Comparison of ENCODE assay signal across 13 cellular contexts in genomic region chr15:28396022-28396421, GRCh38. TPM values are rescaled to one million over a fixed set of nuclear protein-coding genes. Genes with fewer than 3 reads are reported as not detected.
"Had no signal": no experiment of that assay in that cellular context is flagged by ENCODE, and none has a peak within 500 bp of the region (broad histone marks: within the 10 kb centered on the region; RNA-seq: fewer than 3 reads in every experiment).

No MANE protein-coding gene starts in this region.

RNA-seq across cellular contexts. Expression of gene GOLGA8F, which starts 17.6 kb away (rescaled TPM):
- total RNA-seq: activated B cell treated with CpG ODN at 0.5 μM for 24 hours; activated CD4-positive, alpha-beta memory T cell treated with anti-CD3 and anti-CD28 coated beads for 36 hours; activated CD4-positive, alpha-beta memory T cell treated with anti-CD3 and anti-CD28 coated beads, Interleukin-2, amount 10 ng/mL, durations not matched to agents 7 days and 5 days; activated CD4-positive, alpha-beta T cell treated with anti-CD3 and anti-CD28 coated beads for 36 hours; activated CD4-positive, alpha-beta T cell treated with anti-CD3 and anti-CD28 coated beads, Interleukin-2, amount 10 ng/mL, durations not matched to agents 24 days and 14 days; activated CD4-positive, alpha-beta T cell treated with anti-CD3 and anti-CD28 coated beads, Interleukin-2, amount 10 ng/mL, durations not matched to agents 7 days and 5 days; activated CD8-positive, alpha-beta memory T cell treated with anti-CD3 and anti-CD28 coated beads for 36 hours; activated CD8-positive, alpha-beta memory T cell treated with anti-CD3 and anti-CD28 coated beads, Interleukin-2, amount 10 ng/mL, durations not matched to agents 7 days and 5 days; activated CD8-positive, alpha-beta T cell treated with anti-CD3 and anti-CD28 coated beads for 36 hours; activated CD8-positive, alpha-beta T cell treated with anti-CD3 and anti-CD28 coated beads, Interleukin-2, amount 10 ng/mL, durations not matched to agents 7 days and 5 days; T-helper 17 cell; T-helper 2 cell treated with Interferon-gamma antibody and Interleukin-4, amounts not matched to agents 100 ng/mL and 5 ng/mL, for 36 hours; WTC11 had no signal

RNA-seq across cellular contexts. Expression of gene GOLGA6L24, which starts 38.1 kb away (rescaled TPM):
- total RNA-seq: activated B cell treated with CpG ODN at 0.5 μM for 24 hours; activated CD4-positive, alpha-beta memory T cell treated with anti-CD3 and anti-CD28 coated beads for 36 hours; activated CD4-positive, alpha-beta memory T cell treated with anti-CD3 and anti-CD28 coated beads, Interleukin-2, amount 10 ng/mL, durations not matched to agents 7 days and 5 days; activated CD4-positive, alpha-beta T cell treated with anti-CD3 and anti-CD28 coated beads for 36 hours; activated CD4-positive, alpha-beta T cell treated with anti-CD3 and anti-CD28 coated beads, Interleukin-2, amount 10 ng/mL, durations not matched to agents 24 days and 14 days; activated CD4-positive, alpha-beta T cell treated with anti-CD3 and anti-CD28 coated beads, Interleukin-2, amount 10 ng/mL, durations not matched to agents 7 days and 5 days; activated CD8-positive, alpha-beta memory T cell treated with anti-CD3 and anti-CD28 coated beads for 36 hours; activated CD8-positive, alpha-beta memory T cell treated with anti-CD3 and anti-CD28 coated beads, Interleukin-2, amount 10 ng/mL, durations not matched to agents 7 days and 5 days; activated CD8-positive, alpha-beta T cell treated with anti-CD3 and anti-CD28 coated beads for 36 hours; activated CD8-positive, alpha-beta T cell treated with anti-CD3 and anti-CD28 coated beads, Interleukin-2, amount 10 ng/mL, durations not matched to agents 7 days and 5 days; T-helper 17 cell; T-helper 2 cell treated with Interferon-gamma antibody and Interleukin-4, amounts not matched to agents 100 ng/mL and 5 ng/mL, for 36 hours; WTC11 had no signal
